8 cellular contexts compared by ENCODE assay signal in the genomic region with DNA sequence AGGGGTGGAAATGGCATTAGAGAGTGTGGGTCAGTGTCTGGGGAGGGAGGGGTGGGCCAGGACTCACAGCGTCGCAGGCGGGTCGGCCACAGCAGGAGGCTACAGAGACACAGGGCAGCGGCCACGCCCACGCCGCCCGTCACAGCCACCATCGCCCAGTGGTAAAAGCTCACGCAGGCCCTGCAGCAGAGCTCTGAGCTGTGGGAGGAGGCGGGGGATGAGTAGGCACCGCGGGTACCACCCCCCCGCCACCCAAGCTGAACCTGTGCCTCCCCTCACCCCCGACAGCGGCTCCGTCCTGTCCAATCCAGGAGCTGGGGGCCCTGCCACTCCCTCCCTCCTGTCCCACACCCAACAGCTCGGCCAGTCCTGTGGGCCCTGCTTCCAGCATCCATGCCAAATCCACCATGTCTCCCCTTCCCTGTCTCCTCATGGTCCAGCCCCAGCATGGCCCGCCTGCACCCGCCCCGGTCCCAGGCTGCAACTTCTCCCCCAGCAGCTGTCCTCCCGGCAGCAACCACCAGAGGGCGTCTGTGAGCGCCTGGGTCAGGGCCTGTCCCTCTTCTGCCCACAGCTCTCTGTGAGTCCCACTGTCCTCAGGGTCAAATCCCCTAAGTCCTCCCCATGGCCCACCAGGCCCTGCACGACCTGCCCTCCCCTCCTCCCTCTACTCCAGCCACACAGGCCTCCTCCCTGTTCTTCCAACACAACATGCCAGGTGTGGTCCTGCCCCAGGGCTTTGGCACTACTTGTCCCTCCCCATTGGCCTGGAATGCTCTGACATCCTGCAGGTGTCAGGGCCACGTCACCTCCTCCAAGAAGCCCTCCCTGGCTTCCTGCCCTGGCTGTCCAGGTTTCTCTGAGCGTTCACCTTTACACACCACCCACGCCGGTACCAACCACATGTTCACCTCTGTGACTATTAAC. TPM values are rescaled to one million over a fixed set of nuclear protein-coding genes. Genes with fewer than 3 reads are reported as not detected.
DNase-seq lines count a peak whose midpoint lies in the region; ATAC-seq, FAIRE-seq and TF ChIP-seq lines count a peak whose summit lies in the region.

No MANE protein-coding gene starts in this region.

- no peaks in the 10 kb centered on the region for H3K9me3 Mint-ChIP-seq in activated T-helper 2 cell treated with anti-CD3 and anti-CD28 coated beads, Interferon-gamma antibody, Interleukin-2, Interleukin-4, amounts not matched to agents 10 μg/mL and 5 μg/mL and 100 μg/mL, durations not matched to agents 14 hours and 24 hours and 36 hours

- H3K23ac ChIP-seq in neuronal stem cell (ENCODE audit: low read depth, low read length, poor library complexity), result peak overlapping the region; percentile 89

- H2BK120ac ChIP-seq in neuronal stem cell (ENCODE audit: low read depth, low read length), result no peak overlapping the region

- H2AK5ac ChIP-seq in neuronal stem cell (ENCODE audit: low read depth, low read length), result peak overlapping the region; percentile 70

- H2BK15ac ChIP-seq in neuronal stem cell (ENCODE audit: low read length), result no peak overlapping the region

- H4K91ac ChIP-seq in neuronal stem cell (ENCODE audit: low read depth, low read length, poor library complexity), result no peak overlapping the region

- no peak for FAIRE-seq in RCC 7860 (lab: Jason Lieb, UNC)

- ATAC-seq in GM18867 (IDR thresholded peaks at IDR 0.05; ENCODE audit: unreplicated experiment) (peak; percentile 48), HG02678 (IDR thresholded peaks at IDR 0.05; ENCODE audit: unreplicated experiment) (no peak)

- peak; percentile 98 for TF ChIP-seq CTCF in 22Rv1 (IDR thresholded peaks at IDR 0.05)

- peak overlapping the region; percentile 70 for H3K18ac ChIP-seq in neuronal stem cell (ENCODE audit: low read length)

- no peak overlapping the region for H4K8ac ChIP-seq in neuronal stem cell (ENCODE audit: low read depth, low read length)

- H3K4me3 ChIP-seq in neuronal stem cell (ENCODE audit: low read length in 2 of 2), result peak overlapping the region in 1 of 2 donors; percentile 10

- peak overlapping the region; percentile 75 for H2BK12ac ChIP-seq in neuronal stem cell (ENCODE audit: low read length)

- intact Hi-C loops in activated T-helper 2 cell treated with anti-CD3 and anti-CD28 coated beads, Interferon-gamma antibody, Interleukin-2, Interleukin-4, amounts not matched to agents 10 μg/mL and 5 μg/mL and 100 μg/mL, durations not matched to agents 14 hours and 24 hours and 36 hours (cut with micrococcal nuclease), result loop anchor here (2.0 kb wide), 2 partner anchors 74 to 162 kb away; no protein-coding TSS in a partner anchor

- H3K4me2 ChIP-seq in neuronal stem cell (ENCODE audit: insufficient read depth, low read length, poor library complexity, severe bottlenecking), result no peak overlapping the region

- peak overlapping the region; percentile 26 for H3K27ac Mint-ChIP-seq in activated T-helper 2 cell treated with anti-CD3 and anti-CD28 coated beads, Interferon-gamma antibody, Interleukin-2, Interleukin-4, amounts not matched to agents 10 μg/mL and 5 μg/mL and 100 μg/mL, durations not matched to agents 14 hours and 24 hours and 36 hours

- no peak overlapping the region for H3K14ac ChIP-seq in neuronal stem cell (ENCODE audit: low read length)

- WGBS in neuronal stem cell (ENCODE audit: extremely low coverage in 2 of 2, insufficient read length in 2 of 2, insufficient replicate concordance in 1 of 2), 2 donors, result no CpG with 5 or more reads among the region's 30 CpGs

- peaks cover 0 to 3% of the 10 kb centered on the region in 2 donors for H3K4me1 ChIP-seq in neuronal stem cell (ENCODE audit: control insufficient read depth in 2 of 2, insufficient read depth in 1 of 2, low read depth in 1 of 2, low read length in 2 of 2)

- DNase-seq in RCC 7860 (ENCODE audit: low spot score) (peak; percentile 36), fibroblast of peridontal ligament (ENCODE audit: extremely low read depth) (peak; percentile 37), neuronal stem cell (ENCODE audit: low spot score) (peak; percentile 55), substantia nigra (lab: John Stamatoyannopoulos, UW) (peak in 48 of 49 donors; percentile 47 to 91 (median 82))
- DNase-seq in activated T-helper 2 cell treated with anti-CD3 and anti-CD28 coated beads, Interferon-gamma antibody, Interleukin-2, Interleukin-4, amounts not matched to agents 10 μg/mL and 5 μg/mL and 100 μg/mL, durations not matched to agents 14 hours and 24 hours and 36 hours (ENCODE audit: low spot score), result peak; percentile 66

- no peaks in the 10 kb centered on the region for H3K9me3 ChIP-seq in neuronal stem cell (replicated peaks in 1 of 2; ENCODE audit: control insufficient read depth in 2 of 2, insufficient read depth in 1 of 2, low read depth in 1 of 2, low read length in 2 of 2)

- H2BK5ac ChIP-seq in neuronal stem cell (ENCODE audit: low read length), result no peak overlapping the region

- no peak overlapping the region for H3K4me3 Mint-ChIP-seq in activated T-helper 2 cell treated with anti-CD3 and anti-CD28 coated beads, Interferon-gamma antibody, Interleukin-2, Interleukin-4, amounts not matched to agents 10 μg/mL and 5 μg/mL and 100 μg/mL, durations not matched to agents 14 hours and 24 hours and 36 hours (ENCODE audit: low read depth)

- H2AFZ ChIP-seq in neuronal stem cell (ENCODE audit: low read length), result no peak overlapping the region

- H3K36me3 Mint-ChIP-seq in activated T-helper 2 cell treated with anti-CD3 and anti-CD28 coated beads, Interferon-gamma antibody, Interleukin-2, Interleukin-4, amounts not matched to agents 10 μg/mL and 5 μg/mL and 100 μg/mL, durations not matched to agents 14 hours and 24 hours and 36 hours (ENCODE audit: low read depth), result peaks cover 18% of the 10 kb centered on the region

- H3K27me3 ChIP-seq in neuronal stem cell (ENCODE audit: control insufficient read depth in 3 of 3, insufficient read depth in 3 of 3, low read depth in 1 of 3, low read length in 3 of 3), result no peaks in the 10 kb centered on the region

- no peaks in the 10 kb centered on the region for H3K27me3 Mint-ChIP-seq in activated T-helper 2 cell treated with anti-CD3 and anti-CD28 coated beads, Interferon-gamma antibody, Interleukin-2, Interleukin-4, amounts not matched to agents 10 μg/mL and 5 μg/mL and 100 μg/mL, durations not matched to agents 14 hours and 24 hours and 36 hours (ENCODE audit: low read depth)

- H3K36me3 ChIP-seq in neuronal stem cell (replicated peaks in 1 of 2; ENCODE audit: control insufficient read depth in 2 of 2, insufficient read depth in 2 of 2, low read length in 2 of 2), result peaks cover 18 to 25% of the 10 kb centered on the region in 2 donors

- H3K79me1 ChIP-seq in neuronal stem cell (ENCODE audit: low read depth, low read length), result peaks cover 10% of the 10 kb centered on the region

- no peak overlapping the region for H3K4ac ChIP-seq in neuronal stem cell (ENCODE audit: low read length)

- H3K27ac ChIP-seq in 22Rv1 (peak overlapping the region; percentile 58), neuronal stem cell (replicated peaks; ENCODE audit: low read length) (no peak overlapping the region), substantia nigra (ENCODE audit: low read depth, low read length, poor library complexity, severe bottlenecking) (peak overlapping the region; percentile 94)

- peaks cover 2% of the 10 kb centered on the region for H3K4me1 Mint-ChIP-seq in activated T-helper 2 cell treated with anti-CD3 and anti-CD28 coated beads, Interferon-gamma antibody, Interleukin-2, Interleukin-4, amounts not matched to agents 10 μg/mL and 5 μg/mL and 100 μg/mL, durations not matched to agents 14 hours and 24 hours and 36 hours (ENCODE audit: low read depth)

- peak overlapping the region; percentile 80 for H3K9ac ChIP-seq in neuronal stem cell (ENCODE audit: low read depth, low read length, poor library complexity)

RNA-seq across cellular contexts. Expression of a gene that starts 6.0 kb away (rescaled TPM):
- total RNA-seq in activated T-helper 2 cell treated with anti-CD3 and anti-CD28 coated beads, Interferon-gamma antibody, Interleukin-2, Interleukin-4, amounts not matched to agents 10 μg/mL and 5 μg/mL and 100 μg/mL, durations not matched to agents 14 hours and 24 hours and 36 hours, result 2.0 and 2.5 TPM in 2 replicates
- 0.07 TPM for polyA plus RNA-seq in neuronal stem cell (2013, experiment 1 of 2)
- 0.07 TPM for polyA plus RNA-seq in neuronal stem cell (2013, experiment 2 of 2)

RNA-seq across cellular contexts. Expression of a gene that starts 12.4 kb away (rescaled TPM):
- 93.7 and 94.1 TPM in 2 replicates for total RNA-seq in activated T-helper 2 cell treated with anti-CD3 and anti-CD28 coated beads, Interferon-gamma antibody, Interleukin-2, Interleukin-4, amounts not matched to agents 10 μg/mL and 5 μg/mL and 100 μg/mL, durations not matched to agents 14 hours and 24 hours and 36 hours
- 27.9 TPM for polyA plus RNA-seq in neuronal stem cell (2013, experiment 1 of 2)
- 25.3 TPM for polyA plus RNA-seq in neuronal stem cell (2013, experiment 2 of 2)

RNA-seq across cellular contexts. Expression of a gene that starts 27.7 kb away (rescaled TPM):
- 55.3 and 66.3 TPM in 2 replicates for total RNA-seq in activated T-helper 2 cell treated with anti-CD3 and anti-CD28 coated beads, Interferon-gamma antibody, Interleukin-2, Interleukin-4, amounts not matched to agents 10 μg/mL and 5 μg/mL and 100 μg/mL, durations not matched to agents 14 hours and 24 hours and 36 hours
- 76.9 TPM for polyA plus RNA-seq in neuronal stem cell (2013, experiment 1 of 2)
- 73.8 TPM for polyA plus RNA-seq in neuronal stem cell (2013, experiment 2 of 2)

RNA-seq across cellular contexts. Expression of a gene that starts 38.9 kb away (rescaled TPM):
- 44.3 and 49.2 TPM in 2 replicates for total RNA-seq in activated T-helper 2 cell treated with anti-CD3 and anti-CD28 coated beads, Interferon-gamma antibody, Interleukin-2, Interleukin-4, amounts not matched to agents 10 μg/mL and 5 μg/mL and 100 μg/mL, durations not matched to agents 14 hours and 24 hours and 36 hours
- polyA plus RNA-seq in neuronal stem cell (2013, experiment 1 of 2), result 41.4 TPM
- 37.0 TPM for polyA plus RNA-seq in neuronal stem cell (2013, experiment 2 of 2)

RNA-seq across cellular contexts. Expression of a gene that starts 40.3 kb away (rescaled TPM):
- 0.16 and 0.32 TPM in 2 replicates for total RNA-seq in activated T-helper 2 cell treated with anti-CD3 and anti-CD28 coated beads, Interferon-gamma antibody, Interleukin-2, Interleukin-4, amounts not matched to agents 10 μg/mL and 5 μg/mL and 100 μg/mL, durations not matched to agents 14 hours and 24 hours and 36 hours
- polyA plus RNA-seq in neuronal stem cell (2013, experiment 1 of 2), result 0.46 TPM
- polyA plus RNA-seq in neuronal stem cell (2013, experiment 2 of 2), result 0.47 TPM
